ENCODE assay signal across 8 cellular contexts in the genomic region with DNA sequence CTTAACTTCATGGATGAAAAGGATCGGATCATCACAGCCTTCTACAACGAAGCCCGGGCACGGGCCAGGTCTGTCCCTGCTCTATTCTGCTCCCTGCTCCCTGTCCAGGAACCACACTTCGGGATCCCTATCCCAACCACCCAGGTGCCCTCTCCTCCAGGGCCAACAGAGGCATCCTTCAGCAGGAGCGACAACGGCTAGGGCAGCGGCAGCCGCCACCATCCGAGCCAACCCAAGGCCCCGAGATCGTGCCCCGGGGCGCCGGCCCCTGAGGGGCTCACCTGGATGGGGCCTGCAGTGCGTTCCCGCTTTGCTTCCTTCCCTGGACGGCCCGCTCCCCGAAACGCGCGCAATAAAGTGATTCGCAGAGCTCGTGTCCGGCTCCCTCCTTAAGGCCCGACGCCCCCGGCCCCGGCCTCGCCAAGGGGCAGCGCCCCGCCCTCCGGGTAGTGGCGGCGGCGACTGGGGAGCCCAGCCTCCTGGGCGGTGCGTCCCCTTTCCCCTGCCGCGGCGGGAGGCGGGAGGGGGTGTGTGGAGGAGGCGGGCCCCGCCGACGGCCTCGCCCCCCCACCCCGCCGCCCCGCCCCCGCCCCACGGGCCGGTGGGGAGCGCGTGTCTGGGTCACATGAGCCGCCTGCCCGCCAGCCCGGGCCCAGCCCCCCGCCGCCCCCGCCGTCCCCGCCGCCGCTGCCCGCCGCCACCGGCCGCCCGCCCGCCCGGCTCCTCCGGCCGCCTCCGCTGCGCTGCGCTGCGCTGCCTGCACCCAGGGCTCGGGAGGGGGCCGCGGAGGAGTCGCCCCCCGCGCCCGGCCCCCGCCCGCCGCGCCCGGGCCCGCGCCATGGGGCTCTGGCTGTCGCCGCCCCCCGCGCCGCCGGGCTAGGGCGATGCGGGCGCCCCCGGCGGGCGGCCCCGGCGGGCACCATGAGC. TPM values are rescaled to one million over a fixed set of nuclear protein-coding genes. Genes with fewer than 3 reads are reported as not detected.
DNase-seq lines count a peak whose midpoint lies in the region; ATAC-seq and TF ChIP-seq lines count a peak whose summit lies in the region.

Gene VEGFB (plus strand): TSS at position 672 of the 927 bp plus-strand sequence. CDS start 250 bp downstream, at position 922.

- 3 to 5% methylated on average over 11 to 42 of the region's 107 CpGs for WGBS in lower leg skin, 2 donors

- peak within 1 kb of the TSS; percentile 44 for H3K4me3 ChIP-seq in lower leg skin (ENCODE audit: low read depth, poor library complexity, severe bottlenecking)

- no peak for TF ChIP-seq POLR2A in lower leg skin (IDR thresholded peaks at IDR 0.05)

- no peak for TF ChIP-seq CTCF in lower leg skin (IDR thresholded peaks at IDR 0.05)

- ATAC-seq in GM19372 (IDR thresholded peaks at IDR 0.05; ENCODE audit: low read depth, unreplicated experiment) (peak; percentile 37), GM21717 (IDR thresholded peaks at IDR 0.05; ENCODE audit: unreplicated experiment) (no peak)

- DNase-seq in Ammon's horn (ENCODE audit: low spot score) (peak; percentile 77), NCI-H1105 (lab: John Stamatoyannopoulos, UW) (peak; percentile 52), ecto neural progenitor cell (ENCODE audit: low spot score) (peak; percentile 66), lower leg skin (ENCODE audit: low spot score in 2 of 2) (peak in 1 of 2 donors; percentile 94)
- DNase-seq in activated CD4-positive, alpha-beta T cell treated with anti-CD3 and anti-CD28 coated beads, Interleukin-2, amount 50 U/mL, for 1 hour: peak; percentile 67
- DNase-seq in stimulated activated CD4-positive, alpha-beta T cell treated with anti-CD3 and anti-CD28 coated beads, TNF-alpha, amount 100 ng/mL, for 4 hours (ENCODE audit: low read depth in 3 of 3): peak in 2 of 3 experiments; percentile 61 to 64

- intact Hi-C loops in lower leg skin (cut with DNase I; ENCODE audit: low total_unique reads): no loop called here

RNA-seq across cellular contexts. Expression of gene VEGFB, which starts in this region (rescaled TPM):
- 10 to 100 TPM; 45.9 to 71.2 (median 65.6) TPM for total RNA-seq in lower leg skin
